In genomic region chr1:211378844-211379243, GRCh38 we compare ENCODE assay signal across 12 cellular contexts. TPM values are rescaled to one million over a fixed set of nuclear protein-coding genes. Genes with fewer than 3 reads are reported as not detected.
DNase-seq lines count a peak whose midpoint lies in the region.
"Had no signal": no experiment of that assay in that cellular context is flagged by ENCODE, and none has a peak within 500 bp of the region (broad histone marks: within the 10 kb centered on the region; RNA-seq: fewer than 3 reads in every experiment).

No MANE protein-coding gene starts in this region.

- H3K4me1 Mint-ChIP-seq in activated naive CD4-positive, alpha-beta T cell treated with anti-CD3 and anti-CD28 coated beads, Interleukin-2, amount 50 U/mL, for 24 hours: peaks cover 61% of the 10 kb centered on the region
- peaks cover 62% of the 10 kb centered on the region for H3K4me1 Mint-ChIP-seq in activated CD4-positive, alpha-beta memory T cell treated with anti-CD3 and anti-CD28 coated beads for 36 hours (ENCODE audit: low read depth)
- peaks cover 24 to 52% of the 10 kb centered on the region in 2 donors for H3K4me1 Mint-ChIP-seq in immature natural killer cell

- peaks cover 10% of the 10 kb centered on the region for H3K9me3 Mint-ChIP-seq in activated naive CD4-positive, alpha-beta T cell treated with anti-CD3 and anti-CD28 coated beads, Interleukin-2, amount 50 U/mL, for 24 hours
- no peaks in the 10 kb centered on the region for H3K9me3 Mint-ChIP-seq in activated CD4-positive, alpha-beta memory T cell treated with anti-CD3 and anti-CD28 coated beads for 36 hours
- H3K9me3 Mint-ChIP-seq in immature natural killer cell: no peaks in the 10 kb centered on the region

- no peaks in the 10 kb centered on the region for H3K4me1 ChIP-seq in thymus (ENCODE audit: control insufficient read depth, insufficient read depth, low read length)

- H3K4me3 Mint-ChIP-seq in activated naive CD4-positive, alpha-beta T cell treated with anti-CD3 and anti-CD28 coated beads, Interleukin-2, amount 50 U/mL, for 24 hours: no peak overlapping the region
- H3K4me3 Mint-ChIP-seq in activated CD4-positive, alpha-beta memory T cell treated with anti-CD3 and anti-CD28 coated beads for 36 hours: no peak overlapping the region
- H3K4me3 Mint-ChIP-seq in immature natural killer cell: no peak overlapping the region

- no peak for DNase-seq in activated naive CD4-positive, alpha-beta T cell treated with Interleukin-2 at 50 U/mL for 16 hours
- DNase-seq in activated CD4-positive, alpha-beta memory T cell treated with anti-CD3 and anti-CD28 coated beads for 36 hours: peak; percentile 24
- DNase-seq in immature natural killer cell (no peak), NCI-H2029 treated with DMSO at 0.1 percent for 48 hours (lab: John Stamatoyannopoulos, UW) (no peak), NCI-H510A (lab: John Stamatoyannopoulos, UW) (no peak)
- no peak for DNase-seq in stimulated activated CD8-positive, alpha-beta memory T cell treated with anti-CD3 and anti-CD28 coated beads, Interleukin-4, amount 100 ng/mL, for 48 hours
- DNase-seq: gastrocnemius medialis, NCI-H1105 had no signal

- H3K9me3 ChIP-seq in thymus (ENCODE audit: control insufficient read depth): peaks cover 1% of the 10 kb centered on the region
- H3K9me3 ChIP-seq: gastrocnemius medialis, SJSA1 had no signal

- WGBS in thymus: 93% methylated on average over 4 of the region's 4 CpGs

- H3K36me3 ChIP-seq in thymus (ENCODE audit: control insufficient read depth, insufficient read depth): peaks cover 9% of the 10 kb centered on the region
- H3K36me3 ChIP-seq: gastrocnemius medialis had no signal

- H3K27me3 Mint-ChIP-seq in activated naive CD4-positive, alpha-beta T cell treated with anti-CD3 and anti-CD28 coated beads, Interleukin-2, amount 50 U/mL, for 24 hours: no peaks in the 10 kb centered on the region
- H3K27me3 Mint-ChIP-seq in activated CD4-positive, alpha-beta memory T cell treated with anti-CD3 and anti-CD28 coated beads for 36 hours: no peaks in the 10 kb centered on the region
- peaks cover 8 to 16% (median 10%) of the 10 kb centered on the region in 3 donors for H3K27me3 Mint-ChIP-seq in immature natural killer cell (ENCODE audit: low read depth in 3 of 3)

- H3K27ac Mint-ChIP-seq in activated naive CD4-positive, alpha-beta T cell treated with anti-CD3 and anti-CD28 coated beads, Interleukin-2, amount 50 U/mL, for 24 hours: peak overlapping the region; percentile 78
- peak overlapping the region; percentile 28 for H3K27ac Mint-ChIP-seq in activated CD4-positive, alpha-beta memory T cell treated with anti-CD3 and anti-CD28 coated beads for 36 hours
- H3K27ac Mint-ChIP-seq in immature natural killer cell: peak overlapping the region; percentile 16 to 77 (median 60)

- H3K36me3 Mint-ChIP-seq in activated naive CD4-positive, alpha-beta T cell treated with anti-CD3 and anti-CD28 coated beads, Interleukin-2, amount 50 U/mL, for 24 hours: peaks cover 11% of the 10 kb centered on the region
- H3K36me3 Mint-ChIP-seq in activated CD4-positive, alpha-beta memory T cell treated with anti-CD3 and anti-CD28 coated beads for 36 hours: peaks cover 20% of the 10 kb centered on the region
- H3K36me3 Mint-ChIP-seq in immature natural killer cell: peaks cover 11 to 33% (median 27%) of the 10 kb centered on the region in 3 donors

- POLR2A ChIA-PET in activated CD4-positive, alpha-beta memory T cell treated with anti-CD3 and anti-CD28 coated beads for 36 hours (lab: Charles Lee): no interaction called here

- intact Hi-C loops in activated CD4-positive, alpha-beta memory T cell treated with anti-CD3 and anti-CD28 coated beads for 36 hours (cut with micrococcal nuclease): no loop called here

- H3K27me3 ChIP-seq in thymus (ENCODE audit: control insufficient read depth, insufficient read depth): no peaks in the 10 kb centered on the region
- H3K27me3 ChIP-seq: gastrocnemius medialis, SJSA1 had no signal

- H3K27ac ChIP-seq in thymus (ENCODE audit: low read depth): peak overlapping the region; percentile 20
- H3K27ac ChIP-seq: C4-2B, gastrocnemius medialis, SJSA1 had no signal

- H3K4me3 ChIP-seq in thymus (ENCODE audit: low read length): no peak overlapping the region
- H3K4me3 ChIP-seq: gastrocnemius medialis, SJSA1 had no signal

- CTCF ChIA-PET in activated CD4-positive, alpha-beta memory T cell treated with anti-CD3 and anti-CD28 coated beads for 36 hours (lab: Charles Lee): interaction anchor here (1.5 kb wide), 1 partner anchor 56 kb away, joined by 5 read pairs; no protein-coding TSS in a partner anchor

RNA-seq across cellular contexts. Expression of gene TRAF5, which starts 52.2 kb away (rescaled TPM):
- 10 to 100 TPM; 42.5 to 44.6 TPM for total RNA-seq in activated CD4-positive, alpha-beta memory T cell treated with anti-CD3 and anti-CD28 coated beads for 36 hours
- polyA plus RNA-seq in immature natural killer cell (10 to 100 TPM; 19.6 to 37.0 (median 21.8) TPM), thymus (47.6 TPM)

Comparison
In these comparisons a context has a peak if more than half of its experiments do, and no peak if none do; other contexts are left out.
1. H3K27ac Mint-ChIP-seq: peak in every context shown above with its lines; median percentile 78 in activated naive CD4-positive, alpha-beta T cell treated with anti-CD3 and anti-CD28 coated beads, Interleukin-2, amount 50 U/mL, for 24 hours; 60 in immature natural killer cell; 28 in activated CD4-positive, alpha-beta memory T cell treated with anti-CD3 and anti-CD28 coated beads for 36 hours.